Comparison of ENCODE assay signal across 7 cellular contexts in the genomic region with DNA sequence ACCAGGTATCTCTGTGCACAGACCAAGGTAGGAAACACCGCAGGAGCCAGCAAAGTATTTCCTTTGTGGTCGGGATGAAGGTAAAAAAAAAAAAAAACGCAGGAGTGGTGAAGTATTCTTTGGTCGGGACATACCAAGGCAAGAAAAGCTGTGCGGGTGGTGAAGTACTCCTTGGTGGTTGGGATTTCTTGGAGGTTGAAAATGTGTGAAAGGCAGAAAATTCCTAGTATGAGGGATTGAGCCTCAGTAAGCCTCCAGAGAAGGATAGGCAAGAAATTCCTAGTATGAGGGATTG.
"Had no signal": no experiment of that assay in that cellular context is flagged by ENCODE, and none has a peak within 500 bp of the region (broad histone marks: within the 10 kb centered on the region; RNA-seq: fewer than 3 reads in every experiment).

No MANE protein-coding gene starts in this region.

- H3K4me3 ChIP-seq: GM23338, HAP-1, K562 had no signal

- DNase-seq: H7, IMR-90 had no signal

- H3K36me3 ChIP-seq: HAP-1 had no signal

- H3K4me2 ChIP-seq: GM23338 had no signal

- H3K9me3 ChIP-seq: HAP-1 had no signal

- FAIRE-seq: HTR-8/SVneo, K562 had no signal

- ATAC-seq: GM23338, HCT116, K562 had no signal
